Comparison of ENCODE assay signal across 14 cellular contexts in genomic region chr20:24816907-24817306, GRCh38.
"Had no signal": no experiment of that assay in that cellular context is flagged by ENCODE, and none has a peak within 500 bp of the region (broad histone marks: within the 10 kb centered on the region; RNA-seq: fewer than 3 reads in every experiment).

No MANE protein-coding gene starts in this region.

- DNase-seq: activated CD4-positive, alpha-beta T cell treated with anti-CD3 and anti-CD28 coated beads for 1 hour; activated gamma-delta T cell treated with Interleukin-2 at 50 U/mL for 16 hours; activated T-cell treated with anti-CD3 and anti-CD28 coated beads, Interleukin-2, amount 50 U/mL, for 1 hour; body of pancreas; heart left ventricle; right cardiac atrium; stimulated activated CD4-positive, alpha-beta T cell treated with anti-CD3 and anti-CD28 coated beads, Interleukin-4, amount 100 ng/mL, for 4 hours; T1000; tibial artery; WERI-Rb-1 had no signal

- H3K4me1 ChIP-seq: body of pancreas, heart left ventricle, pancreas, tibial artery had no signal

- H3K27me3 ChIP-seq: body of pancreas, cardiac muscle cell, heart left ventricle, neutrophil, pancreas had no signal

- ATAC-seq: body of pancreas, heart left ventricle, pancreas, right cardiac atrium had no signal

- H3K9me3 ChIP-seq: body of pancreas, heart left ventricle, neutrophil, pancreas had no signal

- H3K27ac ChIP-seq: body of pancreas, cardiac muscle cell, epithelial cell of prostate, heart left ventricle, neutrophil, pancreas, tibial artery, WERI-Rb-1 had no signal

- H3K36me3 ChIP-seq: cardiac muscle cell, heart left ventricle, neutrophil, pancreas, tibial artery, WERI-Rb-1 had no signal

- H3K4me3 ChIP-seq: body of pancreas, cardiac muscle cell, heart left ventricle, pancreas, tibial artery had no signal
